In genomic region chr3:52492059-52492458, GRCh38 we compare ENCODE assay signal across 2 cellular contexts.
TF ChIP-seq lines count a peak whose summit lies in the region.

No MANE protein-coding gene starts in this region.

TF ChIP-seq in IMR-90, 13 proteins besides CTCF, POLR2A, EP300 and RAD21:
- TF ChIP-seq, protein P1, sequence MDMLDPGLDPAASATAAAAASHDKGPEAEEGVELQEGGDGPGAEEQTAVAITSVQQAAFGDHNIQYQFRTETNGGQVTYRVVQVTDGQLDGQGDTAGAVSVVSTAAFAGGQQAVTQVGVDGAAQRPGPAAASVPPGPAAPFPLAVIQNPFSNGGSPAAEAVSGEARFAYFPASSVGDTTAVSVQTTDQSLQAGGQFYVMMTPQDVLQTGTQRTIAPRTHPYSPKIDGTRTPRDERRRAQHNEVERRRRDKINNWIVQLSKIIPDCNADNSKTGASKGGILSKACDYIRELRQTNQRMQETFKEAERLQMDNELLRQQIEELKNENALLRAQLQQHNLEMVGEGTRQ (IDR thresholded peaks at IDR 0.05; ENCODE audit: low read depth, low read length): no peak
- no peak for TF ChIP-seq NFE2L2 (IDR thresholded peaks at IDR 0.05; ENCODE audit: low read depth, low read length)
- TF ChIP-seq BHLHE40 (IDR thresholded peaks at IDR 0.05; ENCODE audit: low read depth, low read length): no peak
- no peak for TF ChIP-seq SMC3 (IDR thresholded peaks at IDR 0.05; ENCODE audit: low read depth, low read length)
- TF ChIP-seq MXI1 (IDR thresholded peaks at IDR 0.05; ENCODE audit: borderline replicate concordance, low read depth, low read length): no peak
- TF ChIP-seq FOS (IDR thresholded peaks at IDR 0.05; ENCODE audit: low read depth, low read length): no peak
- TF ChIP-seq MAZ (IDR thresholded peaks at IDR 0.05; ENCODE audit: borderline replicate concordance, low read depth, low read length): no peak
- no peak for TF ChIP-seq CEBPB (IDR thresholded peaks at IDR 0.05; ENCODE audit: low read depth, low read length)
- no peak for TF ChIP-seq CHD1 (IDR thresholded peaks at IDR 0.05; ENCODE audit: low read depth, low read length)

TF ChIP-seq in endothelial cell of umbilical vein, 7 proteins besides CTCF, POLR2A, EP300 and RAD21:
- no peak for TF ChIP-seq FOS (IDR thresholded peaks at IDR 0.05; ENCODE audit: borderline replicate concordance, insufficient read depth, low read length)
- TF ChIP-seq JUN (IDR thresholded peaks at IDR 0.05; ENCODE audit: borderline replicate concordance, insufficient read depth, insufficient read length, low read depth): no peak
- TF ChIP-seq, protein P2, sequence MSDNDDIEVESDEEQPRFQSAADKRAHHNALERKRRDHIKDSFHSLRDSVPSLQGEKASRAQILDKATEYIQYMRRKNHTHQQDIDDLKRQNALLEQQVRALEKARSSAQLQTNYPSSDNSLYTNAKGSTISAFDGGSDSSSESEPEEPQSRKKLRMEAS (IDR thresholded peaks at IDR 0.05; ENCODE audit: insufficient read depth, insufficient read length): no peak
- no peak for TF ChIP-seq MYC (IDR thresholded peaks at IDR 0.05; ENCODE audit: low read depth, low read length)
- TF ChIP-seq POLR2AphosphoS5 (IDR thresholded peaks at IDR 0.05; ENCODE audit: insufficient read depth, low read depth, low read length): no peak
- no peak for TF ChIP-seq GATA2 (IDR thresholded peaks at IDR 0.05; ENCODE audit: insufficient read depth, insufficient read length, low read depth, low read length)
- no peak for TF ChIP-seq EZH2 (IDR thresholded peaks at IDR 0.05; ENCODE audit: borderline replicate concordance, low read depth, low read length, severe bottlenecking)
